15 cellular contexts compared by ENCODE assay signal in the genomic region with DNA sequence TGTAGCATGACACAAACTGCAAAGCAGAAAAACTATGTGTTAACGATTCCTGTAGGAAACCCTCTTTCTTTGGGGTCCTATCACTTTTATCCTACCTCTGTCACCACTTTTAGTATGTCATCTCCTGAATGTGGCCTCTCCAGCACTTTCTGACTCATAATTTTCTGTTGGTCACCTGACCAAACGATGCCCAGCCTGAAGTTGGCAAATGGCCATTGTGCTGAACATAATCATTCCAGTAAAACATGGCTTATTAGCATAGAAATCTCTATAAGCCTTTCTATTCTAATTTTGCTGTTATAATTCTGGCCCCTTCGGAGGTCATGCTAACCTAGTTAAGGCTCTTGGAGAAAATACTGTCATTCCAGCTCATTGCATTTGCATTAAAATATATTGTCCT.
DNase-seq lines count a peak whose midpoint lies in the region; ATAC-seq and TF ChIP-seq lines count a peak whose summit lies in the region.
"Had no signal": no experiment of that assay in that cellular context is flagged by ENCODE, and none has a peak within 500 bp of the region (broad histone marks: within the 10 kb centered on the region; RNA-seq: fewer than 3 reads in every experiment).

No MANE protein-coding gene starts in this region.

- H3K4me3 ChIP-seq in epithelial cell of esophagus (ENCODE audit: low read length) (no peak overlapping the region), retinal pigment epithelial cell (ENCODE audit: low read length) (no peak overlapping the region), brain microvascular endothelial cell (ENCODE audit: low read depth, low read length) (no peak overlapping the region)

- H3K36me3 Mint-ChIP-seq in CD4-positive, alpha-beta T cell (ENCODE audit: low read depth), result no peaks in the 10 kb centered on the region
- H3K36me3 Mint-ChIP-seq: CD14-positive monocyte; CD8-positive, alpha-beta memory T cell; IgD-negative memory B cell had no signal

- TF ChIP-seq CTCF in epithelial cell of esophagus (IDR thresholded peaks at IDR 0.05; ENCODE audit: insufficient read depth, low read depth, low read length, missing control alignments) (no peak), retinal pigment epithelial cell (conservative IDR thresholded peaks at IDR 0.05; ENCODE audit: low read depth, low read length) (no peak), brain microvascular endothelial cell (IDR thresholded peaks at IDR 0.05; ENCODE audit: low read depth, low read length, missing control alignments) (no peak)
- no peak for TF ChIP-seq CTCF in CD4-positive, alpha-beta T cell (IDR thresholded peaks at IDR 0.05)

- no peak overlapping the region for H3K27ac Mint-ChIP-seq in CD4-positive, alpha-beta T cell
- H3K27ac Mint-ChIP-seq: CD14-positive monocyte; CD8-positive, alpha-beta memory T cell; H9; IgD-negative memory B cell had no signal

- DNase-seq in DMS53 (lab: John Stamatoyannopoulos, UW), result peak; percentile 57
- peak; percentile 5 for DNase-seq in HS-5 (ENCODE audit: low read depth)
- peak; percentile 3 for DNase-seq in epithelial cell of esophagus (ENCODE audit: low read depth)
- peak; percentile 66 for DNase-seq in retinal pigment epithelial cell (ENCODE audit: low read depth)
- no peak for DNase-seq in cerebellar nuclear complex (lab: John Stamatoyannopoulos, UW)
- no peak for DNase-seq in CD4-positive, alpha-beta T cell
- DNase-seq in brain microvascular endothelial cell, result no peak
- DNase-seq: Caco-2; CD8-positive, alpha-beta memory T cell; DMS79; EL; GOT3; H9 had no signal

- no peaks in the 10 kb centered on the region for H3K9me3 ChIP-seq in CD4-positive, alpha-beta T cell (ENCODE audit: control insufficient read depth, low read length)
- H3K9me3 ChIP-seq: Caco-2 had no signal

- H3K4me3 Mint-ChIP-seq in CD4-positive, alpha-beta T cell, result no peak overlapping the region
- H3K4me3 Mint-ChIP-seq: CD14-positive monocyte; CD8-positive, alpha-beta memory T cell; H9; IgD-negative memory B cell had no signal

- no peaks in the 10 kb centered on the region for H3K36me3 ChIP-seq in brain microvascular endothelial cell (replicated peaks)

- intact Hi-C loops in CD4-positive, alpha-beta T cell (cut with DNase I, micrococcal nuclease), result no loop called here

- in situ Hi-C loops in brain microvascular endothelial cell (cut with HindIII; ENCODE audit: low pct_ligation_motif_present, low sequenced_read_pairs), result no loop called here

- H3K27ac ChIP-seq in CD4-positive, alpha-beta T cell (ENCODE audit: low read depth, low read length), result no peak overlapping the region
- no peak overlapping the region for H3K27ac ChIP-seq in brain microvascular endothelial cell

- no peaks in the 10 kb centered on the region for H3K27me3 ChIP-seq in CD4-positive, alpha-beta T cell (ENCODE audit: control insufficient read depth, insufficient read depth, low read length)
- H3K27me3 ChIP-seq in brain microvascular endothelial cell (replicated peaks), result no peaks in the 10 kb centered on the region

- CTCF ChIA-PET in CD4-positive, alpha-beta T cell (lab: Charles Lee), result no interaction called here

- POLR2A ChIA-PET in CD4-positive, alpha-beta T cell (lab: Charles Lee), result no interaction called here

- ATAC-seq in CD4-positive, alpha-beta T cell (ENCODE audit: poor library complexity), result no peak

- peaks cover 5% of the 10 kb centered on the region for H3K27me3 Mint-ChIP-seq in CD4-positive, alpha-beta T cell
- H3K27me3 Mint-ChIP-seq: CD8-positive, alpha-beta memory T cell had no signal

- H3K4me1 Mint-ChIP-seq in CD4-positive, alpha-beta T cell (ENCODE audit: low read depth), result no peaks in the 10 kb centered on the region
- H3K4me1 Mint-ChIP-seq: CD14-positive monocyte; CD8-positive, alpha-beta memory T cell; IgD-negative memory B cell had no signal

- no peaks in the 10 kb centered on the region for H3K9me3 Mint-ChIP-seq in CD4-positive, alpha-beta T cell
- H3K9me3 Mint-ChIP-seq: CD8-positive, alpha-beta memory T cell; IgD-negative memory B cell had no signal

Comparison
In these comparisons a context has a peak if more than half of its experiments do, and no peak if none do; other contexts are left out.
1. DNase-seq: peak in DMS53 (single experiment), HS-5 (single experiment), epithelial cell of esophagus (single experiment) and retinal pigment epithelial cell (single experiment); none in cerebellar nuclear complex (0 of 2), CD4-positive, alpha-beta T cell (0 of 10) and brain microvascular endothelial cell (single experiment).